Comparison of ENCODE assay signal across 14 cellular contexts in genomic region chr6:52909531-52909930, GRCh38. TPM values are rescaled to one million over a fixed set of nuclear protein-coding genes. Genes with fewer than 3 reads are reported as not detected.
DNase-seq lines count a peak whose midpoint lies in the region; ATAC-seq, FAIRE-seq and TF ChIP-seq lines count a peak whose summit lies in the region.
"Had no signal": no experiment of that assay in that cellular context is flagged by ENCODE, and none has a peak within 500 bp of the region (broad histone marks: within the 10 kb centered on the region; RNA-seq: fewer than 3 reads in every experiment).

Gene GSTA3, minus strand, starts transcription at chr6:52909698. Its CDS starts 3,864 bp downstream, at chr6:52905834.

- H3K36me3 ChIP-seq in K562 (ENCODE audit: control insufficient read depth, insufficient read depth, low read length) (no peaks in the 10 kb centered on the region), pancreas (no peaks in the 10 kb centered on the region), WERI-Rb-1 (no peaks in the 10 kb centered on the region), left ventricle myocardium inferior (no peaks in the 10 kb centered on the region)
- H3K36me3 ChIP-seq: BE2C, SJSA1 had no signal

- 9% methylated on average over 2 of the region's 2 CpGs for WGBS in K562 (ENCODE audit: insufficient coverage, low coverage, missing lambda C conversion rate)
- 28 to 37% methylated on average over 2 of the region's 2 CpGs for WGBS in pancreas, 2 donors

- H3K27ac Mint-ChIP-seq in activated naive CD4-positive, alpha-beta T cell treated with anti-CD3 and anti-CD28 coated beads, Interleukin-2, amount 10 ng/mL, durations not matched to agents 7 days and 5 days: no peak within 1 kb of the TSS
- H3K27ac Mint-ChIP-seq: CD4-positive, alpha-beta T cell had no signal

- ATAC-seq in K562 (0 out of 3 replicates have a peak, but pooled peaks have one; percentile 39), pancreas (peak; percentile 95 to 99 (median 97))

- H3K4me3 Mint-ChIP-seq in activated naive CD4-positive, alpha-beta T cell treated with anti-CD3 and anti-CD28 coated beads, Interleukin-2, amount 10 ng/mL, durations not matched to agents 7 days and 5 days: no peak within 1 kb of the TSS
- H3K4me3 Mint-ChIP-seq: CD4-positive, alpha-beta T cell had no signal

- no peaks in the 10 kb centered on the region for H4K20me1 ChIP-seq in K562 (replicated peaks; ENCODE audit: control insufficient read depth, insufficient read depth, low read length)

- CTCF ChIA-PET in HEK293T (lab: Yijun Ruan, JAX) (interaction anchor here (0.6 kb wide), 1 partner anchor 786 kb away, joined by 3 read pairs; no protein-coding TSS in a partner anchor), K562 (lab: Yijun Ruan, JAX; ENCODE audit: low intra/inter-chr PET ratio) (no interaction called here)
- CTCF ChIA-PET in activated naive CD4-positive, alpha-beta T cell treated with anti-CD3 and anti-CD28 coated beads, Interleukin-2, amount 10 ng/mL, durations not matched to agents 7 days and 5 days (lab: Charles Lee): no interaction called here

- H2AFZ ChIP-seq in K562 (ENCODE audit: low read depth, low read length): no peak within 1 kb of the TSS

- H3K9me1 ChIP-seq in K562 (ENCODE audit: control insufficient read depth, insufficient read depth, low read length): no peaks in the 10 kb centered on the region

- H3K9me3 Mint-ChIP-seq in activated naive CD4-positive, alpha-beta T cell treated with anti-CD3 and anti-CD28 coated beads, Interleukin-2, amount 10 ng/mL, durations not matched to agents 7 days and 5 days: no peaks in the 10 kb centered on the region
- H3K9me3 Mint-ChIP-seq: CD4-positive, alpha-beta T cell had no signal

- no peaks in the 10 kb centered on the region for H3K4me1 Mint-ChIP-seq in activated naive CD4-positive, alpha-beta T cell treated with anti-CD3 and anti-CD28 coated beads, Interleukin-2, amount 10 ng/mL, durations not matched to agents 7 days and 5 days

- no peaks in the 10 kb centered on the region for H3K36me3 Mint-ChIP-seq in activated naive CD4-positive, alpha-beta T cell treated with anti-CD3 and anti-CD28 coated beads, Interleukin-2, amount 10 ng/mL, durations not matched to agents 7 days and 5 days

- TF ChIP-seq CTCF in K562 (IDR thresholded peaks at IDR 0.05 in 2 of 3, conservative IDR thresholded peaks at IDR 0.05 in 1 of 3; ENCODE audit: insufficient read depth in 2 of 3, low read depth in 1 of 3, low read length in 3 of 3) (no peak), pancreas (IDR thresholded peaks at IDR 0.05) (no peak), WERI-Rb-1 (IDR thresholded peaks at IDR 0.05; ENCODE audit: low read depth, low read length) (no peak), left ventricle myocardium inferior (IDR thresholded peaks at IDR 0.05; ENCODE audit: borderline replicate concordance) (no peak)

- POLR2A ChIA-PET in HEK293T (lab: Yijun Ruan, JAX) (no interaction called here), K562 (lab: Yijun Ruan, JAX) (no interaction called here)

- H3K27me3 ChIP-seq in K562 (ENCODE audit: control insufficient read depth in 2 of 2, insufficient read depth in 2 of 2, low read length in 2 of 2) (peaks cover 0 to 7% of the 10 kb centered on the region in 2 experiments; a peak in 2 of 5 replicates), pancreas (no peaks in the 10 kb centered on the region), WERI-Rb-1 (ENCODE audit: insufficient read depth, low read depth, severe bottlenecking) (no peaks in the 10 kb centered on the region), left ventricle myocardium inferior (ENCODE audit: low read depth) (no peaks in the 10 kb centered on the region)
- H3K27me3 ChIP-seq: BE2C, SJSA1 had no signal

- H3K27me3 Mint-ChIP-seq in activated naive CD4-positive, alpha-beta T cell treated with anti-CD3 and anti-CD28 coated beads, Interleukin-2, amount 10 ng/mL, durations not matched to agents 7 days and 5 days: peaks cover 12% of the 10 kb centered on the region
- H3K27me3 Mint-ChIP-seq: CD4-positive, alpha-beta T cell had no signal

- no TSS peak for BruUV-seq in K562 (replicated peaks; lab: Mats Ljungman, UMichigan)

- DNase-seq in ELF-1 (ENCODE audit: low read depth, low spot score) (peak; percentile 22), HEK293T (ENCODE audit: extremely low spot score) (peak; percentile 19), K562 (ENCODE audit: extremely low read depth in 1 of 4, low spot score in 3 of 4) (peak in 2 of 4 experiments; percentile 14 to 15), pancreas (peak in 4 of 6 donors; percentile 20 to 58 (median 38)), WERI-Rb-1 (no peak), left ventricle myocardium inferior (no peak), OCI-M1 (lab: John Stamatoyannopoulos, UW) (no peak)
- no peak for DNase-seq in activated naive CD4-positive, alpha-beta T cell treated with anti-CD3 and anti-CD28 coated beads, Interleukin-2, amount 10 ng/mL, durations not matched to agents 7 days and 5 days
- DNase-seq: ACHN; BE2C; CD4-positive, alpha-beta T cell; NCI-H187 treated with DMSO at 0.1 percent for 48 hours; NCI-H69 had no signal

- H3K79me2 ChIP-seq in K562 (ENCODE audit: control insufficient read depth, insufficient read depth, low read length): no peaks in the 10 kb centered on the region

- no peak for TF ChIP-seq RAD21 in K562 (CRISPR knock-in tag; conservative IDR thresholded peaks at IDR 0.05 in 1 of 2, IDR thresholded peaks at IDR 0.05 in 1 of 2)

- H3K27ac ChIP-seq in K562 (ENCODE audit: extremely low read depth, low read depth, low read length): no peak within 1 kb of the TSS
- no peak within 1 kb of the TSS for H3K27ac ChIP-seq in pancreas
- H3K27ac ChIP-seq in WERI-Rb-1: no peak within 1 kb of the TSS
- H3K27ac ChIP-seq in left ventricle myocardium inferior (replicated peaks): no peak within 1 kb of the TSS
- H3K27ac ChIP-seq: SJSA1 had no signal

- no peak for TF ChIP-seq POLR2A in K562 (conservative IDR thresholded peaks at IDR 0.05)

- H3K4me1 ChIP-seq in K562 (replicated peaks in 1 of 2; ENCODE audit: control insufficient read depth in 2 of 2, insufficient read depth in 2 of 2, low read length in 2 of 2): no peaks in the 10 kb centered on the region
- no peaks in the 10 kb centered on the region for H3K4me1 ChIP-seq in pancreas
- H3K4me1 ChIP-seq in left ventricle myocardium inferior: no peaks in the 10 kb centered on the region

- in situ Hi-C loops in K562 (cut with MboI): no loop called here

- H3K4me2 ChIP-seq in K562 (ENCODE audit: insufficient read depth, low read length): no peak within 1 kb of the TSS

- no peak for FAIRE-seq in K562 (lab: Jason Lieb, UNC)
- no peak for FAIRE-seq in pancreas (lab: Jason Lieb, UNC)

- intact Hi-C loops in K562 (cut with micrococcal nuclease): no loop called here
- intact Hi-C loops in pancreas (cut with DNase I): no loop called here
- intact Hi-C loops in left ventricle myocardium inferior (cut with micrococcal nuclease): no loop called here

- no peak within 1 kb of the TSS for H3K9ac ChIP-seq in K562 (ENCODE audit: insufficient read depth in 1 of 2, low read depth in 2 of 2, low read length in 2 of 2)

- H3K9me3 ChIP-seq in K562 (replicated peaks; ENCODE audit: control insufficient read depth, insufficient read depth, low read depth, low read length): no peaks in the 10 kb centered on the region
- H3K9me3 ChIP-seq in pancreas: no peaks in the 10 kb centered on the region
- peaks cover 6% of the 10 kb centered on the region for H3K9me3 ChIP-seq in WERI-Rb-1 (ENCODE audit: severe bottlenecking)
- peaks cover 3% of the 10 kb centered on the region for H3K9me3 ChIP-seq in left ventricle myocardium inferior (replicated peaks)
- H3K9me3 ChIP-seq: BE2C, SJSA1 had no signal

- H3K4me3 ChIP-seq in K562: no peak within 1 kb of the TSS
- no peak within 1 kb of the TSS for H3K4me3 ChIP-seq in pancreas
- H3K4me3 ChIP-seq in WERI-Rb-1 (ENCODE audit: low read depth, low read length): no peak within 1 kb of the TSS
- no peak within 1 kb of the TSS for H3K4me3 ChIP-seq in left ventricle myocardium inferior
- H3K4me3 ChIP-seq: SJSA1 had no signal

- TF ChIP-seq EP300 in K562 (IDR thresholded peaks at IDR 0.05; ENCODE audit: low read length): no peak

TF ChIP-seq in HEK293T, 16 proteins besides CTCF, POLR2A, EP300 and RAD21:
- TF ChIP-seq NFRKB (IDR thresholded peaks at IDR 0.05): no peak

TF ChIP-seq in K562, 482 proteins besides CTCF, POLR2A, EP300 and RAD21 (continues in another document):
- TF ChIP-seq HMG20B (CRISPR knock-in tag; IDR thresholded peaks at IDR 0.05) (no peak), MTF1 (CRISPR knock-in tag; IDR thresholded peaks at IDR 0.05; ENCODE audit: borderline replicate concordance) (no peak), KDM2B (CRISPR knock-in tag; IDR thresholded peaks at IDR 0.05) (no peak), CBFB (CRISPR knock-in tag; IDR thresholded peaks at IDR 0.05) (no peak), SMARCA5 (IDR thresholded peaks at IDR 0.05) (no peak)
- TF ChIP-seq, protein P1, sequence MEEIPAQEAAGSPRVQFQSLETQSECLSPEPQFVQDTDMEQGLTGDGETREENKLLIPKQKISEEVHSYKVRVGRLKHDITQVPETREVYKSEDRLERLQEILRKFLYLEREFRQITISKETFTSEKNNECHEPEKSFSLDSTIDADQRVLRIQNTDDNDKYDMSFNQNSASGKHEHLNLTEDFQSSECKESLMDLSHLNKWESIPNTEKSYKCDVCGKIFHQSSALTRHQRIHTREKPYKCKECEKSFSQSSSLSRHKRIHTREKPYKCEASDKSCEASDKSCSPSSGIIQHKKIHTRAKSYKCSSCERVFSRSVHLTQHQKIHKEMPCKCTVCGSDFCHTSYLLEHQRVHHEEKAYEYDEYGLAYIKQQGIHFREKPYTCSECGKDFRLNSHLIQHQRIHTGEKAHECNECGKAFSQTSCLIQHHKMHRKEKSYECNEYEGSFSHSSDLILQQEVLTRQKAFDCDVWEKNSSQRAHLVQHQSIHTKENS (CRISPR knock-in tag; IDR thresholded peaks at IDR 0.05): no peak

RNA-seq across cellular contexts. Expression of gene GSTA3, which starts in this region (rescaled TPM):
- not detected in 2 replicates for total RNA-seq in K562 (2011; cell fraction: chromatin; rRNA removed; ENCODE audit: low replicate concordance)
- not detected in 2 replicates for total RNA-seq in K562 (2011; cell fraction: nucleolus; rRNA removed)
- total RNA-seq in K562 (2011; cell fraction: nucleoplasm; rRNA removed): not detected in 2 replicates
- total RNA-seq in K562 (2014; rRNA removed) (not detected in 2 replicates), K562 (2014; rRNA removed; fragmentation: Illumina TruSeq; extraction: Trizol) (not detected in 2 replicates), K562 (2015; rRNA removed; fragmentation: Illumina TruSeq; extraction: Trizol) (not detected in 2 replicates), K562 (2021) (not detected in 2 replicates), pancreas (not detected), left ventricle myocardium inferior (not detected)
- polyA plus RNA-seq in K562 (2011; rRNA removed) (not detected in 2 replicates), K562 (2014; fragmentation: Illumina TruSeq; extraction: Trizol) (not detected in 2 replicates), K562 (2014; fragmentation: Nextera tagmentation; extraction: Ambion mirVana) (not detected), K562 (2014; rRNA removed) (not detected in 2 replicates), pancreas (not detected)
- not detected in 2 replicates for polyA plus RNA-seq in K562 (2011; cell fraction: cytosol; rRNA removed)
- polyA plus RNA-seq in K562 (2011; cell fraction: nucleus; rRNA removed): not detected in 2 replicates
- not detected in 2 replicates for polyA plus RNA-seq in K562 (2012)
- polyA minus RNA-seq in K562 (2011; rRNA and poly(A)+ RNA removed): not detected in 2 replicates
- polyA minus RNA-seq in K562 (2011; cell fraction: cytosol; rRNA and poly(A)+ RNA removed): not detected in 2 replicates
- not detected in 2 replicates for polyA minus RNA-seq in K562 (2011; cell fraction: nucleus; rRNA and poly(A)+ RNA removed)
- total RNA-seq: CD4-positive, alpha-beta T cell; SJSA1 had no signal

Comparison
In these comparisons a context has a peak if more than half of its experiments do, and no peak if none do; other contexts are left out.
1. Peak in ATAC-seq in K562; RNA of the gene not detected or under 1 TPM.
2. Peak in DNase-seq and ATAC-seq in pancreas; RNA of the gene not detected or under 1 TPM.
3. DNase-seq: peak in ELF-1 (single experiment) and HEK293T (single experiment); none in activated naive CD4-positive, alpha-beta T cell treated with anti-CD3 and anti-CD28 coated beads, Interleukin-2, amount 10 ng/mL, durations not matched to agents 7 days and 5 days (single experiment), WERI-Rb-1 (single experiment), left ventricle myocardium inferior (single experiment) and OCI-M1 (single experiment).